In genomic region chr4:76430519-76431388, GRCh38 we compare ENCODE assay signal across 8 cellular contexts. TPM values are rescaled to one million over a fixed set of nuclear protein-coding genes. Genes with fewer than 3 reads are reported as not detected.
A peak's percentile ranks its signal among the peaks of the same experiment; 100 is the strongest.
DNase-seq lines count a peak whose midpoint lies in the region; ATAC-seq and TF ChIP-seq lines count a peak whose summit lies in the region.

No MANE protein-coding gene starts in this region.

- no peak overlapping the region for H4K5ac ChIP-seq in IMR-90 (ENCODE audit: low read depth, low read length)

- no peaks in the 10 kb centered on the region for H3K36me3 ChIP-seq in IMR-90 (ENCODE audit: control insufficient read depth, insufficient read depth, low read length)

- H3K9me1 ChIP-seq in IMR-90 (ENCODE audit: insufficient read depth, low read length), result no peaks in the 10 kb centered on the region

- no peak overlapping the region for H3K9ac ChIP-seq in IMR-90 (ENCODE audit: low read depth, low read length)

- no peak overlapping the region for H2AFZ ChIP-seq in IMR-90 (replicated peaks; ENCODE audit: low read length, poor library complexity)

- CTCF ChIA-PET in IMR-90 (lab: Yijun Ruan, JAX), result interaction anchor here (0.6 to 1.0 kb wide), 8 partner anchors 9 to 1212 kb away, joined by 3 to 7 read pairs (median 3); no protein-coding TSS in a partner anchor
- CTCF ChIA-PET in RWPE1 (lab: Yijun Ruan, JAX), result interaction anchor here (0.7 to 3.2 kb wide), 9 partner anchors 9 to 379 kb away, joined by 3 to 34 read pairs (median 3); partner anchors contain the start of gene CCDC158

- H2BK120ac ChIP-seq in IMR-90 (ENCODE audit: low read depth, low read length), result no peak overlapping the region

- dilution Hi-C loops in IMR-90 (cut with HindIII; ENCODE audit: low sequenced_read_pairs, unreplicated experiment), result no loop called here

- no peak overlapping the region for H2BK15ac ChIP-seq in IMR-90 (ENCODE audit: low read depth, low read length)

- intact Hi-C loops in IMR-90 (cut with micrococcal nuclease), result loop anchor here (1.0 to 10.0 kb wide), 5 partner anchors 75 to 772 kb away; no protein-coding TSS in a partner anchor

- TF ChIP-seq CTCF in IMR-90 (conservative IDR thresholded peaks at IDR 0.05; ENCODE audit: low read depth, low read length), result peak; percentile 78
- TF ChIP-seq CTCF in RWPE1 (conservative IDR thresholded peaks at IDR 0.05; ENCODE audit: low read depth), result peak; percentile 90

- no peak overlapping the region for H4K8ac ChIP-seq in IMR-90 (ENCODE audit: low read depth in 2 of 2, low read length in 2 of 2)

- H3K14ac ChIP-seq in IMR-90 (replicated peaks; ENCODE audit: low read depth, low read length), result no peak overlapping the region

- no peak overlapping the region for H3K4me3 ChIP-seq in IMR-90 (ENCODE audit: insufficient read depth, low read depth, low read length)

- POLR2A ChIA-PET in IMR-90 (lab: Charles Lee; ENCODE audit: unreplicated experiment) (no interaction called here), RWPE1 (lab: Yijun Ruan, JAX; ENCODE audit: low non-redundant PET) (interaction anchor here (0.5 kb wide), 1 partner anchor 10 kb away, joined by 3 read pairs; the partner anchor contains the start of gene CCDC158)

- no peak overlapping the region for H2AK9ac ChIP-seq in IMR-90 (replicated peaks; ENCODE audit: low read depth, low read length, poor library complexity)

- ATAC-seq in IMR-90 (ENCODE audit: low read depth) (peak; percentile 72; the same call in 1 of the 2 replicates), T-helper 17 cell (no peak)

- peaks cover 6% of the 10 kb centered on the region for H3K4me1 Mint-ChIP-seq in T-helper 17 cell

- TF ChIP-seq RAD21 in IMR-90 (IDR thresholded peaks at IDR 0.05; ENCODE audit: low read length), result peak; percentile 76

- in situ Hi-C loops in IMR-90 (cut with MboI; ENCODE audit: low sequenced_read_pairs), result loop anchor here (5.0 to 25.0 kb wide), 3 partner anchors 77 to 782 kb away; no protein-coding TSS in a partner anchor

- H2BK5ac ChIP-seq in IMR-90 (ENCODE audit: low read depth, low read length, poor library complexity, severe bottlenecking), result no peak overlapping the region

- no peak overlapping the region for H2AK5ac ChIP-seq in IMR-90 (ENCODE audit: low read depth, low read length)

- no peaks in the 10 kb centered on the region for H4K20me1 ChIP-seq in IMR-90 (ENCODE audit: insufficient read depth, low read length)

- H3K9me3 ChIP-seq in IMR-90 (ENCODE audit: control insufficient read depth, insufficient read depth, low read length) (no peaks in the 10 kb centered on the region), T-helper 17 cell (ENCODE audit: control insufficient read depth, low read length, poor library complexity, severe bottlenecking) (no peaks in the 10 kb centered on the region)

- H3K4me2 ChIP-seq in IMR-90 (ENCODE audit: low read depth, low read length), result no peak overlapping the region

- WGBS in IMR-90 (ENCODE audit: extremely low coverage in 2 of 2, insufficient read length in 1 of 2), 2 experiments, result no CpG with 5 or more reads among the region's 15 CpGs

- no peak overlapping the region for H3K18ac ChIP-seq in IMR-90 (ENCODE audit: low read depth, low read length)

- no peak overlapping the region for H2BK20ac ChIP-seq in IMR-90 (ENCODE audit: low read depth, low read length)

- no peak overlapping the region for H3K4me3 Mint-ChIP-seq in T-helper 17 cell

- H3K27me3 ChIP-seq in IMR-90 (ENCODE audit: control insufficient read depth, insufficient read depth, low read length), result peaks cover 21% of the 10 kb centered on the region

- no TSS peak for BruUV-seq in IMR-90 (replicated peaks; lab: Mats Ljungman, UMichigan)

- H3K23ac ChIP-seq in IMR-90 (ENCODE audit: low read depth, low read length), result no peak overlapping the region

- H3K79me1 ChIP-seq in IMR-90 (ENCODE audit: low read depth in 1 of 2, low read length in 2 of 2), result no peaks in the 10 kb centered on the region

- TF ChIP-seq POLR2A in IMR-90 (IDR thresholded peaks at IDR 0.05; ENCODE audit: low read depth, low read length) (no peak), erythroblast (IDR thresholded peaks at IDR 0.05; ENCODE audit: low read length) (no peak)

- no peak overlapping the region for H3K27ac ChIP-seq in IMR-90 (ENCODE audit: insufficient read depth, low read length)
- H3K27ac ChIP-seq in RWPE1, result no peak overlapping the region
- no peak overlapping the region for H3K27ac ChIP-seq in substantia nigra (ENCODE audit: low read depth, low read length, poor library complexity, severe bottlenecking)

- no peak overlapping the region for H3K4ac ChIP-seq in IMR-90 (ENCODE audit: low read depth, low read length)

- H3K27ac Mint-ChIP-seq in T-helper 17 cell, result no peak overlapping the region

- H3K36me3 Mint-ChIP-seq in T-helper 17 cell (ENCODE audit: low read depth), result no peaks in the 10 kb centered on the region

- H3K4me1 ChIP-seq in IMR-90 (ENCODE audit: control insufficient read depth, insufficient read depth, low read length), result no peaks in the 10 kb centered on the region

- DNase-seq in Daoy (ENCODE audit: low read depth) (peak; percentile 22), IMR-90 (peak; percentile 60), RWPE1 (ENCODE audit: low spot score) (peak; percentile 63), erythroblast (lab: John Stamatoyannopoulos, UW) (peak; percentile 32 to 58), pons (ENCODE audit: low spot score) (peak; percentile 70), T-helper 17 cell (no peak), substantia nigra (lab: John Stamatoyannopoulos, UW) (no peak)
- no peak for DNase-seq in activated T-cell treated with anti-CD3 and anti-CD28 coated beads, Interleukin-2, amount 50 U/mL, for 1 hour

- H3K27me3 Mint-ChIP-seq in T-helper 17 cell, result peaks cover 23% of the 10 kb centered on the region

- no peak overlapping the region for H3K56ac ChIP-seq in IMR-90 (ENCODE audit: extremely low read depth, insufficient read depth, low read length)

- H4K91ac ChIP-seq in IMR-90 (ENCODE audit: insufficient read depth, low read depth, low read length), result no peak overlapping the region

TF ChIP-seq in IMR-90, 13 proteins besides CTCF, POLR2A, EP300 and RAD21:
- TF ChIP-seq ELK1 (IDR thresholded peaks at IDR 0.05; ENCODE audit: borderline replicate concordance, low read depth, low read length), result no peak
- TF ChIP-seq SMC3 (IDR thresholded peaks at IDR 0.05; ENCODE audit: low read depth, low read length), result peak; percentile 62

RNA-seq across cellular contexts. Expression of gene SHROOM3, which starts 4.3 kb away (rescaled TPM):
- 8.2 and 10.2 TPM in 2 replicates for total RNA-seq in Daoy (2014; rRNA removed; shearing (Covaris generic))
- 18.1 and 19.5 TPM in 2 replicates for total RNA-seq in IMR-90 (2012; rRNA removed)
- polyA plus RNA-seq in IMR-90 (2012; rRNA removed), result 10.8 and 14.2 TPM in 2 replicates
- polyA plus RNA-seq in IMR-90 (2012; cell fraction: cytosol; rRNA removed), result 7.3 and 10.8 TPM in 2 replicates
- 9.4 and 11.4 TPM in 2 replicates for polyA plus RNA-seq in IMR-90 (2012; cell fraction: nucleus; rRNA removed; ENCODE audit: low replicate concordance)
- total RNA-seq in T-helper 17 cell, result not detected

RNA-seq across cellular contexts. Expression of gene CCDC158, which starts 9.8 kb away (rescaled TPM):
- total RNA-seq in Daoy (2014; rRNA removed; shearing (Covaris generic)), result not detected in 2 replicates
- total RNA-seq in IMR-90 (2012; rRNA removed) (not detected in 2 replicates), T-helper 17 cell (not detected)
- not detected in 2 replicates for polyA plus RNA-seq in IMR-90 (2012; rRNA removed)
- not detected in 2 replicates for polyA plus RNA-seq in IMR-90 (2012; cell fraction: cytosol; rRNA removed)
- not detected in 2 replicates for polyA plus RNA-seq in IMR-90 (2012; cell fraction: nucleus; rRNA removed; ENCODE audit: low replicate concordance)

Comparison
In these comparisons a context has a peak if more than half of its experiments do, and no peak if none do; other contexts are left out.
1. DNase-seq: peak in Daoy (single experiment), IMR-90 (single experiment), RWPE1 (single experiment), erythroblast (2 of 2) and pons (single experiment); none in activated T-cell treated with anti-CD3 and anti-CD28 coated beads, Interleukin-2, amount 50 U/mL, for 1 hour (single experiment), T-helper 17 cell (0 of 3) and substantia nigra (0 of 49).